ENCODE assay signal across 3 cellular contexts in the genomic region with DNA sequence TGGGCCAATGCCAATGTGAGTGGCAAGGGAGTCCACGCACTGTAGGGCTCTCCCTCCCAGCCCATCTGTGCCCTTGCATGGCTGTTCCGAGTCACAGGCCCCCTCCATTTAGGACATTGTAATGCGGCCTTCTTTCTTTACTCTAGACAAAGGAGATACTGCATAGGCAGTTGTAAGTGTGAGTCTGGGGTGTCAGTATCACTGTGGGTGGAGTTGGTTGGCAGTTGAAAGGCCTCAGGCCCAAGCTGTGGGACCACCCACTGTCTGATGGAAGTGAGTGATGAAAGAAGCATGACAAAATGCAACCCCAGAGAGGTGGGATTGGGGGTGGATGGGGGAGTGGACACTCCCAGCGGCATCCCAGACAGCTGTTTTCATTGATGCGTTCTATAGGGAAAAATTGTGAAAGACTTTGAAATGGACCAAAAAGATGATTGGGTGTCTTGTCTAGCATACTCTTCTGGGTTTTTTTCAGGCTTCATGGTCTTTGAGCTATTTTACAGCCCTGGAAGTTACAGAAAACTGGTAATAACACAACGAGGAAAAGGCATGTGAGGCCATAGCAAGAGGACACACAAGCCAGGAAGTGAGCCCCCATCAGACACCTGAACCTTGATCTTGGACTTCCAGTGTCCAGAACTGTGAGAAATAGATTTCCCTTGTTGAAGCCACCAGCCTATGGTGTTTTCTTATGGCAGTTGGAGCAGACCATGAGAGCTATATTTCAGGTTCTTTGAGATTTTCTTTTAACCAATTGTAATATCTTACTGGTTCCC.
TF ChIP-seq lines count a peak whose summit lies in the region.

No MANE protein-coding gene starts in this region.

TF ChIP-seq in HEK293, 187 proteins besides CTCF, POLR2A, EP300 and RAD21:
- TF ChIP-seq EGR2 (tag by site-specific recombination; IDR thresholded peaks at IDR 0.05; ENCODE audit: low read depth) (peak; percentile 76), ZNF335 (tag by site-specific recombination; conservative IDR thresholded peaks at IDR 0.05) (no peak), ZFHX2 (tag by site-specific recombination; conservative IDR thresholded peaks at IDR 0.05) (peak; percentile 45; the same call in 1 of the 2 replicates)
- TF ChIP-seq, protein P1, sequence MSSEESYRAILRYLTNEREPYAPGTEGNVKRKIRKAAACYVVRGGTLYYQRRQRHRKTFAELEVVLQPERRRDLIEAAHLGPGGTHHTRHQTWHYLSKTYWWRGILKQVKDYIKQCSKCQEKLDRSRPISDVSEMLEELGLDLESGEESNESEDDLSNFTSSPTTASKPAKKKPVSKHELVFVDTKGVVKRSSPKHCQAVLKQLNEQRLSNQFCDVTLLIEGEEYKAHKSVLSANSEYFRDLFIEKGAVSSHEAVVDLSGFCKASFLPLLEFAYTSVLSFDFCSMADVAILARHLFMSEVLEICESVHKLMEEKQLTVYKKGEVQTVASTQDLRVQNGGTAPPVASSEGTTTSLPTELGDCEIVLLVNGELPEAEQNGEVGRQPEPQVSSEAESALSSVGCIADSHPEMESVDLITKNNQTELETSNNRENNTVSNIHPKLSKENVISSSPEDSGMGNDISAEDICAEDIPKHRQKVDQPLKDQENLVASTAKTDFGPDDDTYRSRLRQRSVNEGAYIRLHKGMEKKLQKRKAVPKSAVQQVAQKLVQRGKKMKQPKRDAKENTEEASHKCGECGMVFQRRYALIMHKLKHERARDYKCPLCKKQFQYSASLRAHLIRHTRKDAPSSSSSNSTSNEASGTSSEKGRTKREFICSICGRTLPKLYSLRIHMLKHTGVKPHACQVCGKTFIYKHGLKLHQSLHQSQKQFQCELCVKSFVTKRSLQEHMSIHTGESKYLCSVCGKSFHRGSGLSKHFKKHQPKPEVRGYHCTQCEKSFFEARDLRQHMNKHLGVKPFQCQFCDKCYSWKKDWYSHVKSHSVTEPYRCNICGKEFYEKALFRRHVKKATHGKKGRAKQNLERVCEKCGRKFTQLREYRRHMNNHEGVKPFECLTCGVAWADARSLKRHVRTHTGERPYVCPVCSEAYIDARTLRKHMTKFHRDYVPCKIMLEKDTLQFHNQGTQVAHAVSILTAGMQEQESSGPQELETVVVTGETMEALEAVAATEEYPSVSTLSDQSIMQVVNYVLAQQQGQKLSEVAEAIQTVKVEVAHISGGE (tag by site-specific recombination; conservative IDR thresholded peaks at IDR 0.05; ENCODE audit: low read depth), result no peak

TF ChIP-seq in H1, 55 proteins besides CTCF, POLR2A, EP300 and RAD21:
- TF ChIP-seq BRCA1 (IDR thresholded peaks at IDR 0.05; ENCODE audit: low read depth, low read length), result no peak
- TF ChIP-seq GABPA (IDR thresholded peaks at IDR 0.05; ENCODE audit: borderline replicate concordance, insufficient read depth, low read length), result no peak
- no peak for TF ChIP-seq CBX5 (IDR thresholded peaks at IDR 0.05; ENCODE audit: low read depth, low read length)
- TF ChIP-seq, protein P2, sequence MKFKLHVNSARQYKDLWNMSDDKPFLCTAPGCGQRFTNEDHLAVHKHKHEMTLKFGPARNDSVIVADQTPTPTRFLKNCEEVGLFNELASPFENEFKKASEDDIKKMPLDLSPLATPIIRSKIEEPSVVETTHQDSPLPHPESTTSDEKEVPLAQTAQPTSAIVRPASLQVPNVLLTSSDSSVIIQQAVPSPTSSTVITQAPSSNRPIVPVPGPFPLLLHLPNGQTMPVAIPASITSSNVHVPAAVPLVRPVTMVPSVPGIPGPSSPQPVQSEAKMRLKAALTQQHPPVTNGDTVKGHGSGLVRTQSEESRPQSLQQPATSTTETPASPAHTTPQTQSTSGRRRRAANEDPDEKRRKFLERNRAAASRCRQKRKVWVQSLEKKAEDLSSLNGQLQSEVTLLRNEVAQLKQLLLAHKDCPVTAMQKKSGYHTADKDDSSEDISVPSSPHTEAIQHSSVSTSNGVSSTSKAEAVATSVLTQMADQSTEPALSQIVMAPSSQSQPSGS (IDR thresholded peaks at IDR 0.05; ENCODE audit: low read length), result no peak
- TF ChIP-seq SIN3A (conservative IDR thresholded peaks at IDR 0.05 in 1 of 2, IDR thresholded peaks at IDR 0.05 in 1 of 2; ENCODE audit: low read depth in 1 of 2, low read length in 2 of 2), result no peak
- no peak for TF ChIP-seq SAP30 (IDR thresholded peaks at IDR 0.05; ENCODE audit: insufficient read depth, insufficient replicate concordance, low read length)
- TF ChIP-seq, protein P3, sequence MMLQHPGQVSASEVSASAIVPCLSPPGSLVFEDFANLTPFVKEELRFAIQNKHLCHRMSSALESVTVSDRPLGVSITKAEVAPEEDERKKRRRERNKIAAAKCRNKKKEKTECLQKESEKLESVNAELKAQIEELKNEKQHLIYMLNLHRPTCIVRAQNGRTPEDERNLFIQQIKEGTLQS (IDR thresholded peaks at IDR 0.05; ENCODE audit: insufficient read depth, low read depth, low read length), result no peak
- no peak for TF ChIP-seq ASH2L (IDR thresholded peaks at IDR 0.05; ENCODE audit: low read length)
- no peak for TF ChIP-seq CHD1 (IDR thresholded peaks at IDR 0.05; ENCODE audit: low read depth, low read length)
- TF ChIP-seq, protein P4, sequence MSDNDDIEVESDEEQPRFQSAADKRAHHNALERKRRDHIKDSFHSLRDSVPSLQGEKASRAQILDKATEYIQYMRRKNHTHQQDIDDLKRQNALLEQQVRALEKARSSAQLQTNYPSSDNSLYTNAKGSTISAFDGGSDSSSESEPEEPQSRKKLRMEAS (IDR thresholded peaks at IDR 0.05), result no peak

TF ChIP-seq in SK-N-SH, 30 proteins besides CTCF, POLR2A, EP300 and RAD21:
- no peak for TF ChIP-seq ELF1 (IDR thresholded peaks at IDR 0.05)
- TF ChIP-seq, protein P5, sequence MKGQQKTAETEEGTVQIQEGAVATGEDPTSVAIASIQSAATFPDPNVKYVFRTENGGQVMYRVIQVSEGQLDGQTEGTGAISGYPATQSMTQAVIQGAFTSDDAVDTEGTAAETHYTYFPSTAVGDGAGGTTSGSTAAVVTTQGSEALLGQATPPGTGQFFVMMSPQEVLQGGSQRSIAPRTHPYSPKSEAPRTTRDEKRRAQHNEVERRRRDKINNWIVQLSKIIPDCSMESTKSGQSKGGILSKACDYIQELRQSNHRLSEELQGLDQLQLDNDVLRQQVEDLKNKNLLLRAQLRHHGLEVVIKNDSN (IDR thresholded peaks at IDR 0.05; ENCODE audit: borderline replicate concordance, low read depth), result no peak
- TF ChIP-seq RCOR1 (IDR thresholded peaks at IDR 0.05; ENCODE audit: low read length), result no peak
- TF ChIP-seq GABPA (IDR thresholded peaks at IDR 0.05; ENCODE audit: low read depth), result no peak
- TF ChIP-seq FOXM1 (IDR thresholded peaks at IDR 0.05; ENCODE audit: low read depth), result no peak
- TF ChIP-seq, protein P6, sequence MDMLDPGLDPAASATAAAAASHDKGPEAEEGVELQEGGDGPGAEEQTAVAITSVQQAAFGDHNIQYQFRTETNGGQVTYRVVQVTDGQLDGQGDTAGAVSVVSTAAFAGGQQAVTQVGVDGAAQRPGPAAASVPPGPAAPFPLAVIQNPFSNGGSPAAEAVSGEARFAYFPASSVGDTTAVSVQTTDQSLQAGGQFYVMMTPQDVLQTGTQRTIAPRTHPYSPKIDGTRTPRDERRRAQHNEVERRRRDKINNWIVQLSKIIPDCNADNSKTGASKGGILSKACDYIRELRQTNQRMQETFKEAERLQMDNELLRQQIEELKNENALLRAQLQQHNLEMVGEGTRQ (IDR thresholded peaks at IDR 0.05; ENCODE audit: borderline replicate concordance, low read depth, low read length), result no peak
- no peak for TF ChIP-seq EZH2phosphoT487 (IDR thresholded peaks at IDR 0.05; ENCODE audit: borderline replicate concordance, low read depth)
- no peak for TF ChIP-seq FOXJ3 (CRISPR knock-in tag; IDR thresholded peaks at IDR 0.05)
- no peak for TF ChIP-seq TAF1 (IDR thresholded peaks at IDR 0.05; ENCODE audit: borderline replicate concordance, low read depth, low read length)
- TF ChIP-seq MXI1 (IDR thresholded peaks at IDR 0.05; ENCODE audit: low read depth, low read length), result no peak
- TF ChIP-seq RFX5 (IDR thresholded peaks at IDR 0.05; ENCODE audit: low read length), result no peak
- TF ChIP-seq SMC3 (IDR thresholded peaks at IDR 0.05; ENCODE audit: low read depth, low read length), result no peak
- TF ChIP-seq GATA2 (CRISPR knock-in tag; IDR thresholded peaks at IDR 0.05), result no peak
